7 cellular contexts compared by ENCODE assay signal in genomic region chr14:23589606-23590005, GRCh38. TPM values are rescaled to one million over a fixed set of nuclear protein-coding genes. Genes with fewer than 3 reads are reported as not detected.
A peak's percentile ranks its signal among the peaks of the same experiment; 100 is the strongest.
DNase-seq lines count a peak whose midpoint lies in the region; ATAC-seq and TF ChIP-seq lines count a peak whose summit lies in the region.
"Had no signal": no experiment of that assay in that cellular context is flagged by ENCODE, and none has a peak within 500 bp of the region (broad histone marks: within the 10 kb centered on the region; RNA-seq: fewer than 3 reads in every experiment).

No MANE protein-coding gene starts in this region.

- H3K9me3 ChIP-seq in right cardiac atrium (ENCODE audit: control insufficient read depth, low read length) = no peaks in the 10 kb centered on the region
- no peaks in the 10 kb centered on the region for H3K9me3 ChIP-seq in upper lobe of left lung
- H3K9me3 ChIP-seq: pancreas, upper lobe of right lung had no signal

- no peak for TF ChIP-seq EP300 in upper lobe of left lung (IDR thresholded peaks at IDR 0.05)

- no peak overlapping the region for H3K4me3 ChIP-seq in right cardiac atrium (ENCODE audit: low read length)
- H3K4me3 ChIP-seq in upper lobe of left lung = no peak overlapping the region
- H3K4me3 ChIP-seq: pancreas, upper lobe of right lung had no signal

- DNase-seq in right cardiac atrium = no peak
- no peak for DNase-seq in cardiac septum (ENCODE audit: low spot score)
- DNase-seq in upper lobe of left lung = no peak
- no peak for DNase-seq in NCI-H226

- no peak for TF ChIP-seq CTCF in upper lobe of left lung (IDR thresholded peaks at IDR 0.05)

- no peak for TF ChIP-seq POLR2A in upper lobe of left lung (IDR thresholded peaks at IDR 0.05)

- H3K27ac ChIP-seq in right cardiac atrium (ENCODE audit: low read length) (no peak overlapping the region), upper lobe of left lung (no peak overlapping the region)
- H3K27ac ChIP-seq: upper lobe of right lung had no signal

- H3K36me3 ChIP-seq in upper lobe of left lung = no peaks in the 10 kb centered on the region
- H3K36me3 ChIP-seq: pancreas, upper lobe of right lung had no signal

- H3K4me1 ChIP-seq in right cardiac atrium (ENCODE audit: control insufficient read depth, insufficient read depth, low read length) (no peaks in the 10 kb centered on the region), upper lobe of left lung (peaks cover 3 to 9% (median 5%) of the 10 kb centered on the region in 4 donors)

- 92% methylated on average over 2 of the region's 2 CpGs for WGBS in right cardiac atrium
- 91 to 100% methylated on average over 2 of the region's 2 CpGs for WGBS in upper lobe of left lung, 2 donors

- peak; percentile 26 to 34 for ATAC-seq in right cardiac atrium
- ATAC-seq in upper lobe of left lung (ENCODE audit: low FRiP score in 2 of 2) = peak; percentile 23 to 49

- H3K27me3 ChIP-seq in right cardiac atrium (ENCODE audit: control insufficient read depth, insufficient read depth) (no peaks in the 10 kb centered on the region), upper lobe of left lung (no peaks in the 10 kb centered on the region)
- H3K27me3 ChIP-seq: pancreas, upper lobe of right lung had no signal

- intact Hi-C loops in right cardiac atrium (cut with DNase I) = no loop called here
- intact Hi-C loops in cardiac septum (cut with DNase I) = loop anchor here (2.0 kb wide), 1 partner anchor 339 kb away; no protein-coding TSS in a partner anchor

RNA-seq across cellular contexts. Expression of gene JPH4, which starts 11.0 kb away (rescaled TPM):
- total RNA-seq in right cardiac atrium (under 1 TPM; 0.11 to 0.38 (median 0.27) TPM), cardiac septum (0.19 TPM), upper lobe of left lung (1 to 10 TPM in 5 of 6 donors, under 1 TPM in 1; 0.69 to 6.5 (median 2.5) TPM)
- polyA plus RNA-seq in right cardiac atrium = 0.23 TPM
- total RNA-seq: A172 had no signal

RNA-seq across cellular contexts. Expression of gene AP1G2, which starts 22.0 kb away (rescaled TPM):
- 10 to 100 TPM; 13.8 to 17.9 (median 15.4) TPM for total RNA-seq in right cardiac atrium
- 12.9 TPM for polyA plus RNA-seq in right cardiac atrium
- total RNA-seq in cardiac septum = 12.8 TPM
- total RNA-seq in upper lobe of left lung = 100 to 1,000 TPM in 5 of 6 donors, 10 to 100 TPM in 1; 73.9 to 418 (median 140) TPM

RNA-seq across cellular contexts. Expression of gene THTPA, which starts 33.5 kb away (rescaled TPM):
- total RNA-seq in right cardiac atrium (10 to 100 TPM; 18.8 to 21.5 (median 20.9) TPM), cardiac septum (17.5 TPM), upper lobe of left lung (10 to 100 TPM; 16.7 to 27.2 (median 20.4) TPM)
- polyA plus RNA-seq in right cardiac atrium = 22.9 TPM

RNA-seq across cellular contexts. Expression of gene ZFHX2, which starts 38.0 kb away (rescaled TPM):
- total RNA-seq in right cardiac atrium (1 to 10 TPM in 1 of 4 donors, under 1 TPM in 3; 0.31 to 1.0 (median 0.87) TPM), cardiac septum (1.3 TPM), upper lobe of left lung (1 to 10 TPM; 1.7 to 6.3 (median 3.0) TPM)
- polyA plus RNA-seq in right cardiac atrium = 0.50 TPM

RNA-seq across cellular contexts. Expression of gene DHRS2, which starts 46.6 kb away (rescaled TPM):
- not detected for total RNA-seq in right cardiac atrium
- polyA plus RNA-seq in right cardiac atrium = not detected
- total RNA-seq in cardiac septum = 0.27 TPM
- total RNA-seq in upper lobe of left lung = 1 to 10 TPM in 2 of 6 donors, under 1 TPM in 3, not detected in 1; 0.30 to 5.2 (median 0.76) TPM
